In genomic region chr9:125681657-125682056, GRCh38 we compare ENCODE assay signal across 1 cellular context.
A peak's percentile ranks its signal among the peaks of the same experiment; 100 is the strongest.
TF ChIP-seq lines count a peak whose summit lies in the region.

No MANE protein-coding gene starts in this region.

TF ChIP-seq in HepG2, 621 proteins besides CTCF, POLR2A, EP300 and RAD21 (continued from another document):
- TF ChIP-seq ETV5 (CRISPR knock-in tag; IDR thresholded peaks at IDR 0.05; ENCODE audit: borderline replicate concordance) (no peak), TCF7 (IDR thresholded peaks at IDR 0.05; ENCODE audit: low read depth) (no peak), ZNF558 (CRISPR knock-in tag; IDR thresholded peaks at IDR 0.05; ENCODE audit: borderline replicate concordance) (no peak), HOXA7 (CRISPR knock-in tag; IDR thresholded peaks at IDR 0.05) (no peak), TEAD3 (CRISPR knock-in tag; optimal IDR thresholded peaks at IDR 0.05; ENCODE audit: borderline replicate concordance) (no peak), ZFX (CRISPR knock-in tag; IDR thresholded peaks at IDR 0.05; ENCODE audit: low read depth) (peak; percentile 35; the same call in 1 of the 2 replicates), ZSCAN5A (CRISPR knock-in tag; IDR thresholded peaks at IDR 0.05; ENCODE audit: borderline replicate concordance) (no peak), ZNF704 (CRISPR knock-in tag; IDR thresholded peaks at IDR 0.05; ENCODE audit: borderline replicate concordance) (no peak), ZNF326 (CRISPR knock-in tag; IDR thresholded peaks at IDR 0.05; ENCODE audit: borderline replicate concordance) (no peak), ZNF460 (CRISPR knock-in tag; IDR thresholded peaks at IDR 0.05; ENCODE audit: borderline replicate concordance) (peak; percentile 82; the same call in 1 of the 2 replicates), MTA3 (CRISPR knock-in tag; IDR thresholded peaks at IDR 0.05) (no peak), ZGPAT (CRISPR knock-in tag; IDR thresholded peaks at IDR 0.05) (no peak), FOXP1 (IDR thresholded peaks at IDR 0.05) (no peak), FOXP1 (CRISPR knock-in tag; IDR thresholded peaks at IDR 0.05) (0 out of 2 replicates have a peak, but pooled peaks have one; percentile 3), SOX5 (CRISPR knock-in tag; IDR thresholded peaks at IDR 0.05; ENCODE audit: borderline replicate concordance) (no peak), IRF2 (CRISPR knock-in tag; IDR thresholded peaks at IDR 0.05) (no peak), SALL1 (CRISPR knock-in tag; IDR thresholded peaks at IDR 0.05) (peak; percentile 43), KLF11 (CRISPR knock-in tag; IDR thresholded peaks at IDR 0.05) (no peak), NFKB2 (CRISPR knock-in tag; IDR thresholded peaks at IDR 0.05; ENCODE audit: borderline replicate concordance) (no peak)
- TF ChIP-seq, protein P1, sequence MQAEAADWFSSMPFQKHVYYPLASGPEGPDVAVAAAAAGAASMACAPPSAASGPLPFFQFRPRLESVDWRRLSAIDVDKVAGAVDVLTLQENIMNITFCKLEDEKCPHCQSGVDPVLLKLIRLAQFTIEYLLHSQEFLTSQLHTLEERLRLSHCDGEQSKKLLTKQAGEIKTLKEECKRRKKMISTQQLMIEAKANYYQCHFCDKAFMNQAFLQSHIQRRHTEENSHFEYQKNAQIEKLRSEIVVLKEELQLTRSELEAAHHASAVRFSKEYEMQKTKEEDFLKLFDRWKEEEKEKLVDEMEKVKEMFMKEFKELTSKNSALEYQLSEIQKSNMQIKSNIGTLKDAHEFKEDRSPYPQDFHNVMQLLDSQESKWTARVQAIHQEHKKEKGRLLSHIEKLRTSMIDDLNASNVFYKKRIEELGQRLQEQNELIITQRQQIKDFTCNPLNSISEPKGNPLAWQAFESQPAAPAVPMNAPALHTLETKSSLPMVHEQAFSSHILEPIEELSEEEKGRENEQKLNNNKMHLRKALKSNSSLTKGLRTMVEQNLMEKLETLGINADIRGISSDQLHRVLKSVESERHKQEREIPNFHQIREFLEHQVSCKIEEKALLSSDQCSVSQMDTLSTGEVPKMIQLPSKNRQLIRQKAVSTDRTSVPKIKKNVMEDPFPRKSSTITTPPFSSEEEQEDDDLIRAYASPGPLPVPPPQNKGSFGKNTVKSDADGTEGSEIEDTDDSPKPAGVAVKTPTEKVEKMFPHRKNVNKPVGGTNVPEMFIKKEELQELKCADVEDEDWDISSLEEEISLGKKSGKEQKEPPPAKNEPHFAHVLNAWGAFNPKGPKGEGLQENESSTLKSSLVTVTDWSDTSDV (CRISPR knock-in tag; IDR thresholded peaks at IDR 0.05) = no peak
- TF ChIP-seq, protein P2, sequence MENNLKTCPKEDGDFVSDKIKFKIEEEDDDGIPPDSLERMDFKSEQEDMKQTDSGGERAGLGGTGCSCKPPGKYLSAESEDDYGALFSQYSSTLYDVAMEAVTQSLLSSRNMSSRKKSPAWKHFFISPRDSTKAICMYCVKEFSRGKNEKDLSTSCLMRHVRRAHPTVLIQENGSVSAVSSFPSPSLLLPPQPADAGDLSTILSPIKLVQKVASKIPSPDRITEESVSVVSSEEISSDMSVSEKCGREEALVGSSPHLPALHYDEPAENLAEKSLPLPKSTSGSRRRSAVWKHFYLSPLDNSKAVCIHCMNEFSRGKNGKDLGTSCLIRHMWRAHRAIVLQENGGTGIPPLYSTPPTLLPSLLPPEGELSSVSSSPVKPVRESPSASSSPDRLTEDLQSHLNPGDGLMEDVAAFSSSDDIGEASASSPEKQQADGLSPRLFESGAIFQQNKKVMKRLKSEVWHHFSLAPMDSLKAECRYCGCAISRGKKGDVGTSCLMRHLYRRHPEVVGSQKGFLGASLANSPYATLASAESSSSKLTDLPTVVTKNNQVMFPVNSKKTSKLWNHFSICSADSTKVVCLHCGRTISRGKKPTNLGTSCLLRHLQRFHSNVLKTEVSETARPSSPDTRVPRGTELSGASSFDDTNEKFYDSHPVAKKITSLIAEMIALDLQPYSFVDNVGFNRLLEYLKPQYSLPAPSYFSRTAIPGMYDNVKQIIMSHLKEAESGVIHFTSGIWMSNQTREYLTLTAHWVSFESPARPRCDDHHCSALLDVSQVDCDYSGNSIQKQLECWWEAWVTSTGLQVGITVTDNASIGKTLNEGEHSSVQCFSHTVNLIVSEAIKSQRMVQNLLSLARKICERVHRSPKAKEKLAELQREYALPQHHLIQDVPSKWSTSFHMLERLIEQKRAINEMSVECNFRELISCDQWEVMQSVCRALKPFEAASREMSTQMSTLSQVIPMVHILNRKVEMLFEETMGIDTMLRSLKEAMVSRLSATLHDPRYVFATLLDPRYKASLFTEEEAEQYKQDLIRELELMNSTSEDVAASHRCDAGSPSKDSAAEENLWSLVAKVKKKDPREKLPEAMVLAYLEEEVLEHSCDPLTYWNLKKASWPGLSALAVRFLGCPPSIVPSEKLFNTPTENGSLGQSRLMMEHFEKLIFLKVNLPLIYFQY (CRISPR knock-in tag; IDR thresholded peaks at IDR 0.05; ENCODE audit: borderline replicate concordance) = no peak
- TF ChIP-seq, protein P3, sequence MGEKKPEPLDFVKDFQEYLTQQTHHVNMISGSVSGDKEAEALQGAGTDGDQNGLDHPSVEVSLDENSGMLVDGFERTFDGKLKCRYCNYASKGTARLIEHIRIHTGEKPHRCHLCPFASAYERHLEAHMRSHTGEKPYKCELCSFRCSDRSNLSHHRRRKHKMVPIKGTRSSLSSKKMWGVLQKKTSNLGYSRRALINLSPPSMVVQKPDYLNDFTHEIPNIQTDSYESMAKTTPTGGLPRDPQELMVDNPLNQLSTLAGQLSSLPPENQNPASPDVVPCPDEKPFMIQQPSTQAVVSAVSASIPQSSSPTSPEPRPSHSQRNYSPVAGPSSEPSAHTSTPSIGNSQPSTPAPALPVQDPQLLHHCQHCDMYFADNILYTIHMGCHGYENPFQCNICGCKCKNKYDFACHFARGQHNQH (CRISPR knock-in tag; IDR thresholded peaks at IDR 0.05) = no peak
TF ChIP-seq in HepG2: peak in this region for 8.
